8 cellular contexts compared by ENCODE assay signal in the genomic region with DNA sequence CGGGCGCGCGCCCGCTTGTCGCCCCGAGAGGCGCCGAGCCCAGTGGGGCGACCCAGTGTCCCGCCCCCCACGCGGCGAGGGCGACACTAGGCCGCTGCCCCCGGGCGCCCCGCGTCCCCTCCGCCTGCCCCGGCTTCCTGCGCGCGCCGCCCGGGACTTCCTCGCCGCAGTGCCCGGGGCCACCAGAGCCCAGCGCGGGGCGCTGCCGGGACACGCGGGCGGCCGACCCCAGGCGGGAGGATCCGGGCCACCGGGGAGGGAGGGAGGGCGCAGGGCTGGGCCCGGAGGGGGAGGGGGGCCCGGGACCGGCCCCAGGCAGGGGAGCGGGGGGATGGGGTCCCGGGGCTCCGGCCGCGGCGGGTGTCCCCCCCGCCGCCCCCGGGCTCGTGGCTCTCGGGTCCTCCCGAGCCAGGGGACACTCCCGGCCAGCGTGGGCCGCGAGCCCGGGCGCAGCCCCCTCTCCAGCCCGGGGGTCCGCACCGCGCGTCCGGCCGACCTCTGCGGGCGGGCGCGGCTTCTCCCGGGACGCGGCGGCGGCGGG. TPM values are rescaled to one million over a fixed set of nuclear protein-coding genes. Genes with fewer than 3 reads are reported as not detected.
DNase-seq lines count a peak whose midpoint lies in the region; ATAC-seq and TF ChIP-seq lines count a peak whose summit lies in the region.

No MANE protein-coding gene starts in this region.

- no peaks in the 10 kb centered on the region for H4K20me1 ChIP-seq in DOHH2 (ENCODE audit: control insufficient read depth, insufficient read depth, low read depth, low read length)

- peak; percentile 51 for ATAC-seq in GM21723 (IDR thresholded peaks at IDR 0.05; ENCODE audit: unreplicated experiment)

- no peaks in the 10 kb centered on the region; the same call in 1 of the 2 replicates for H3K9me3 ChIP-seq in DOHH2 (ENCODE audit: control insufficient read depth, insufficient read depth, low read length)

- peaks cover 8% of the 10 kb centered on the region for H3K27me3 ChIP-seq in DOHH2 (ENCODE audit: control insufficient read depth, low read length)

- no peaks in the 10 kb centered on the region for H3K27me3 Mint-ChIP-seq in osteocyte (ENCODE audit: unreplicated experiment)

- H3K36me3 Mint-ChIP-seq in osteocyte (ENCODE audit: unreplicated experiment), result peaks cover 3% of the 10 kb centered on the region

- H3K4me3 ChIP-seq in DOHH2 (ENCODE audit: low read length), result peak overlapping the region; percentile 47
- peak overlapping the region; percentile 9 for H3K4me3 ChIP-seq in fibroblast of mammary gland (ENCODE audit: control insufficient read depth, low read depth, low read length)

- H3F3A ChIP-seq in DOHH2 (ENCODE audit: control insufficient read depth, insufficient read depth), result no peaks in the 10 kb centered on the region

- no peak overlapping the region for H3K27ac ChIP-seq in DOHH2 (ENCODE audit: low read depth, low read length)

- peak overlapping the region; percentile 45 for H3K4me2 ChIP-seq in DOHH2 (ENCODE audit: low read length)

- H3K9me2 ChIP-seq in DOHH2 (replicated peaks; ENCODE audit: control insufficient read depth, low read length), result no peaks in the 10 kb centered on the region

- TF ChIP-seq CTCF in DOHH2 (IDR thresholded peaks at IDR 0.05; ENCODE audit: low read depth, low read length, poor library complexity, severe bottlenecking) (no peak), fibroblast of mammary gland (conservative IDR thresholded peaks at IDR 0.05; ENCODE audit: control insufficient read depth, insufficient read depth, low read depth, low read length) (no peak), osteocyte (IDR thresholded peaks at IDR 0.05) (peak; percentile 43)

- peaks cover 3% of the 10 kb centered on the region; the same call in 1 of the 2 replicates for H3K79me2 ChIP-seq in DOHH2 (ENCODE audit: control insufficient read depth, low read length)

- DNase-seq in NCI-H1930 (lab: John Stamatoyannopoulos, UW) (peak; percentile 14 to 46), fibroblast of mammary gland (ENCODE audit: low read depth) (peak; percentile 14), osteocyte (ENCODE audit: extremely low spot score, unreplicated experiment) (no peak), NCI-H1105 treated with DMSO at 0.1 percent for 48 hours (lab: John Stamatoyannopoulos, UW) (no peak), SW 1271 (lab: John Stamatoyannopoulos, UW) (no peak)
- DNase-seq in activated T-cell treated with anti-CD3 and anti-CD28 coated beads, Interleukin-2, amount 50 U/mL, for 1 hour, result peak; percentile 79

- no peaks in the 10 kb centered on the region for H3K36me3 ChIP-seq in DOHH2 (ENCODE audit: control insufficient read depth, low read length)

- peaks cover 26% of the 10 kb centered on the region for H3K4me1 Mint-ChIP-seq in osteocyte (ENCODE audit: unreplicated experiment)

- no peaks in the 10 kb centered on the region for H3K9me3 Mint-ChIP-seq in osteocyte (ENCODE audit: unreplicated experiment)

- H3K27ac Mint-ChIP-seq in osteocyte (ENCODE audit: unreplicated experiment), result no peak overlapping the region

- peaks cover 31% of the 10 kb centered on the region for H3K4me1 ChIP-seq in DOHH2 (ENCODE audit: control insufficient read depth, low read length)

- H3K4me3 Mint-ChIP-seq in osteocyte (ENCODE audit: unreplicated experiment), result no peak overlapping the region

RNA-seq across cellular contexts. Expression of a gene that starts 0.4 kb away (rescaled TPM):
- total RNA-seq in osteocyte, result 12.9 and 14.6 TPM in 2 replicates

Comparison
In these comparisons a context has a peak if more than half of its experiments do, and no peak if none do; other contexts are left out.
1. DNase-seq: peak in NCI-H1930 (2 of 2), activated T-cell treated with anti-CD3 and anti-CD28 coated beads, Interleukin-2, amount 50 U/mL, for 1 hour (single experiment) and fibroblast of mammary gland (single experiment); none in osteocyte (single experiment), NCI-H1105 treated with DMSO at 0.1 percent for 48 hours (single experiment) and SW 1271 (0 of 2).